In the genomic region with DNA sequence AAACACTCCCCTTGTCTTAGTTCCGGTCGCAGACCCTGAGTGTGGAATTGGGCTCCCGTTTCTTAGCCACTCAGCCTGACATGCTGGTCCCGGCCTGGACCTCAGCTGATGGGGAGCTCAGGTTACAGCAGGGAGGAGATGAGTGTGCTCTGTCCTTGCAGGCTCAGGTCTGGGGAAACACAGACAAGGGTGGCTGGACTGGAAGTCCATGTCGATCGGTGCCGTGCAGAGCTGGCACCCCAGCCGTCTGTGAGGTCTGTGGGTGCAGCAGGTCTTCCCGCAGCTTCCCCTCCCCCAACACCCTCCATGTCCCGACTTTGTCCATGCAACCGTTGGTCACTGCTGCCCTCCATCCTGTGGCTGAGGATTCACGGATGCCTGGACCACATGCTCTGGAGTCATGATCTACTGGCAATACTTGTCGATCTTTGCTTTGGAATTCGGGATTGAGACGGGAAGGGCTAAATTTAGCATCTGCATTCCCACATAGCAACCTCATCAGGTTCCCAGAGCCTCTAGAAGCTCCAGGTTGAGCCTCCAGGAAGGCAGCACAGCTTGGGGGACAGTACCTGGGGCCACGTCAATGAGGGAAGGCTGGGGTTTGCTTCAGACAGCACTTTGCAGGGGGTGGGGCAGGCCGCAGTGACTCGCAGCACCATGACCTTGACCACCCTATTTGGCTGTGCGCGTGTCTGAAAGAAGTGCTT, we compare ENCODE assay signal across 1 cellular context.
TF ChIP-seq lines count a peak whose summit lies in the region.

No MANE protein-coding gene starts in this region.

TF ChIP-seq in HepG2, 621 proteins besides CTCF, POLR2A, EP300 and RAD21 (continued from another document and continues in another):
- TF ChIP-seq AHDC1 (CRISPR knock-in tag; IDR thresholded peaks at IDR 0.05; ENCODE audit: borderline replicate concordance) (no peak), ZNF7 (CRISPR knock-in tag; IDR thresholded peaks at IDR 0.05) (no peak), EED (CRISPR knock-in tag; IDR thresholded peaks at IDR 0.05) (peak; percentile 72; the same call in 1 of the 2 replicates), ZNF598 (CRISPR knock-in tag; IDR thresholded peaks at IDR 0.05; ENCODE audit: borderline replicate concordance) (0 out of 2 replicates have a peak, but pooled peaks have one; percentile 26), KDM5B (CRISPR knock-in tag; IDR thresholded peaks at IDR 0.05; ENCODE audit: borderline replicate concordance) (no peak), SMC3 (IDR thresholded peaks at IDR 0.05; ENCODE audit: low read length) (no peak), NFE2L2 (IDR thresholded peaks at IDR 0.05; ENCODE audit: low read length) (no peak), ZNF225 (CRISPR knock-in tag; IDR thresholded peaks at IDR 0.05) (no peak), MEF2D (CRISPR knock-in tag; IDR thresholded peaks at IDR 0.05) (no peak), ZXDC (CRISPR knock-in tag; IDR thresholded peaks at IDR 0.05) (no peak), GMEB1 (CRISPR knock-in tag; IDR thresholded peaks at IDR 0.05; ENCODE audit: borderline replicate concordance) (peak; percentile 39; the same call in 1 of the 2 replicates), TMF1 (CRISPR knock-in tag; IDR thresholded peaks at IDR 0.05; ENCODE audit: low read depth) (no peak), JUND (CRISPR knock-in tag; IDR thresholded peaks at IDR 0.05) (no peak), ZNF629 (CRISPR knock-in tag; conservative IDR thresholded peaks at IDR 0.05) (no peak), PAWR (CRISPR knock-in tag; IDR thresholded peaks at IDR 0.05; ENCODE audit: borderline replicate concordance) (no peak), ARID5B (CRISPR knock-in tag; IDR thresholded peaks at IDR 0.05) (peak; percentile 12; the same call in 1 of the 2 replicates), FOXA1 (IDR thresholded peaks at IDR 0.05) (no peak), FOXA1 (CRISPR knock-in tag; IDR thresholded peaks at IDR 0.05) (0 out of 2 replicates have a peak, but pooled peaks have one; percentile 2), YEATS2 (CRISPR knock-in tag; IDR thresholded peaks at IDR 0.05; ENCODE audit: borderline replicate concordance) (no peak), ZFP91 (CRISPR knock-in tag; IDR thresholded peaks at IDR 0.05; ENCODE audit: borderline replicate concordance) (peak; percentile 31; the same call in 1 of the 2 replicates), SIX1 (CRISPR knock-in tag; IDR thresholded peaks at IDR 0.05; ENCODE audit: borderline replicate concordance) (peak; percentile 91), MAFG (CRISPR knock-in tag; IDR thresholded peaks at IDR 0.05) (no peak), ZKSCAN1 (IDR thresholded peaks at IDR 0.05; ENCODE audit: low read length) (no peak), ZNF136 (CRISPR knock-in tag; IDR thresholded peaks at IDR 0.05; ENCODE audit: low read depth) (no peak), TBX2 (CRISPR knock-in tag; IDR thresholded peaks at IDR 0.05; ENCODE audit: borderline replicate concordance) (peak; percentile 26; the same call in 1 of the 2 replicates), ZNF138 (CRISPR knock-in tag; IDR thresholded peaks at IDR 0.05; ENCODE audit: low read depth) (0 out of 2 replicates have a peak, but pooled peaks have one; percentile 24), SRF (IDR thresholded peaks at IDR 0.05; ENCODE audit: low read depth, low read length) (no peak), NR3C1 (CRISPR knock-in tag; IDR thresholded peaks at IDR 0.05) (no peak), SALL1 (CRISPR knock-in tag; IDR thresholded peaks at IDR 0.05) (peak; percentile 24), UBTF (CRISPR knock-in tag; IDR thresholded peaks at IDR 0.05) (peak; percentile 20; the same call in 1 of the 2 replicates), MTA1 (CRISPR knock-in tag; IDR thresholded peaks at IDR 0.05; ENCODE audit: borderline replicate concordance) (no peak), FOSL2 (CRISPR knock-in tag; IDR thresholded peaks at IDR 0.05) (no peak; the same call in 1 of the 2 replicates), XBP1 (CRISPR knock-in tag; IDR thresholded peaks at IDR 0.05) (no peak), ETV6 (CRISPR knock-in tag; conservative IDR thresholded peaks at IDR 0.05) (no peak), U2AF2 (IDR thresholded peaks at IDR 0.05; ENCODE audit: low read depth, low read length) (no peak), ZNF883 (CRISPR knock-in tag; IDR thresholded peaks at IDR 0.05; ENCODE audit: not compliant biosample characterization) (peak; percentile 31), EHMT2 (IDR thresholded peaks at IDR 0.05; ENCODE audit: borderline replicate concordance, low read depth, low read length) (no peak), SKI (IDR thresholded peaks at IDR 0.05; ENCODE audit: partially characterized antibody) (peak; percentile 39), ZNF570 (CRISPR knock-in tag; IDR thresholded peaks at IDR 0.05; ENCODE audit: borderline replicate concordance) (no peak), ZNF772 (CRISPR knock-in tag; IDR thresholded peaks at IDR 0.05) (0 out of 2 replicates have a peak, but pooled peaks have one; percentile 30)
- TF ChIP-seq, protein P1, sequence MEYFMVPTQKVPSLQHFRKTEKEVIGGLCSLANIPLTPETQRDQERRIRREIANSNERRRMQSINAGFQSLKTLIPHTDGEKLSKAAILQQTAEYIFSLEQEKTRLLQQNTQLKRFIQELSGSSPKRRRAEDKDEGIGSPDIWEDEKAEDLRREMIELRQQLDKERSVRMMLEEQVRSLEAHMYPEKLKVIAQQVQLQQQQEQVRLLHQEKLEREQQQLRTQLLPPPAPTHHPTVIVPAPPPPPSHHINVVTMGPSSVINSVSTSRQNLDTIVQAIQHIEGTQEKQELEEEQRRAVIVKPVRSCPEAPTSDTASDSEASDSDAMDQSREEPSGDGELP (IDR thresholded peaks at IDR 0.05; ENCODE audit: borderline replicate concordance, low read depth): peak; percentile 88; the same call in 1 of the 2 replicates
